In the genomic region with DNA sequence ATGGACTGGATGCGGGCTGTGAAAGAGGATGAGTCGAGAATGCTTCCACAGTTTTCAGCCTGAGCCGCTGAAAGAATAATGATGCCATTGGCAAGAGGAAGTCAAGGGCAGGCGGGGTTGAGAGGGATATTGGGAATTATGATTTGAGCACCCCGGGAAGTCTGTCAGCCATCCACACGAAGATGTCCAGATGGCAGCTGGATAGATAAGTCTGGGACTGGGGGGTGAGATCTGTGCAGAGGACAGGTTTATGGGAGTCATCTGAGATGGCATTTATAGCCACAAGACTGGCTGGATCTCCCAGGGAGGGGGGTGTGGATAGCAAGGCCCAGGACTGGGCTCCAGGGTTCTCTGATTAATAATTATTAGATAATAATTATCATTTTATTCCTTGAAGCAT, we compare ENCODE assay signal across 8 cellular contexts. TPM values are rescaled to one million over a fixed set of nuclear protein-coding genes. Genes with fewer than 3 reads are reported as not detected.
DNase-seq lines count a peak whose midpoint lies in the region; ATAC-seq and TF ChIP-seq lines count a peak whose summit lies in the region.

No MANE protein-coding gene starts in this region.

- peaks cover 20% of the 10 kb centered on the region for H3K79me2 ChIP-seq in Karpas-422 (ENCODE audit: low read length)

- H2AFZ ChIP-seq in Karpas-422 (ENCODE audit: low read length) = no peak overlapping the region

- TF ChIP-seq CTCF in adrenal gland (IDR thresholded peaks at IDR 0.05) = no peak
- TF ChIP-seq CTCF in foreskin keratinocyte (conservative IDR thresholded peaks at IDR 0.05) = no peak

- intact Hi-C loops in adrenal gland (cut with DNase I) = no loop called here

- H3K36me3 ChIP-seq in Karpas-422 (ENCODE audit: insufficient read depth, low read length) = peaks cover 8% of the 10 kb centered on the region; the same call in 1 of the 2 replicates
- no peaks in the 10 kb centered on the region for H3K36me3 ChIP-seq in adrenal gland (replicated peaks in 1 of 2)
- H3K36me3 ChIP-seq in mucosa of stomach (ENCODE audit: control insufficient read depth, insufficient read depth, low read length) = no peaks in the 10 kb centered on the region

- no peaks in the 10 kb centered on the region for H3K27me3 ChIP-seq in Karpas-422 (ENCODE audit: low read length)
- no peaks in the 10 kb centered on the region for H3K27me3 ChIP-seq in adrenal gland
- H3K27me3 ChIP-seq in mucosa of stomach (ENCODE audit: control insufficient read depth, insufficient read depth, low read length) = no peaks in the 10 kb centered on the region
- no peaks in the 10 kb centered on the region for H3K27me3 ChIP-seq in foreskin keratinocyte

- H3K9me2 ChIP-seq in Karpas-422 (replicated peaks; ENCODE audit: insufficient read depth, low read length) = no peaks in the 10 kb centered on the region

- H3K4me2 ChIP-seq in Karpas-422 (ENCODE audit: low read depth, low read length, poor library complexity, severe bottlenecking) = peak overlapping the region; percentile 59

- ATAC-seq in foreskin keratinocyte = no peak

- H3K4me3 ChIP-seq in Karpas-422 (ENCODE audit: low read length) = no peak overlapping the region
- peak overlapping the region in 1 of 4 donors; percentile 6 for H3K4me3 ChIP-seq in adrenal gland
- H3K4me3 ChIP-seq in mucosa of stomach (ENCODE audit: low read length) = no peak overlapping the region

- DNase-seq in Karpas-422 = no peak
- DNase-seq in adrenal gland = peak in 3 of 7 donors; percentile 38 to 41 (median 39)
- no peak for DNase-seq in activated CD4-positive, CD25-positive, alpha-beta regulatory T cell treated with anti-CD3 and anti-CD28 coated beads, Interleukin-2, amount 50 U/mL, for 72 hours
- DNase-seq in foreskin keratinocyte = no peak
- DNase-seq in NCI-H2227 treated with DMSO at 0.1 percent for 48 hours (lab: John Stamatoyannopoulos, UW) = no peak
- DNase-seq in RKO (ENCODE audit: low spot score) = no peak

- TF ChIP-seq POLR2A in adrenal gland (IDR thresholded peaks at IDR 0.05) = no peak

- WGBS in adrenal gland, 4 donors = 49 to 61% (median 56%) methylated on average over 6 of the region's 6 CpGs

- H3K9ac ChIP-seq in Karpas-422 (ENCODE audit: low read length) = no peak overlapping the region
- peak overlapping the region; percentile 52 for H3K9ac ChIP-seq in mucosa of stomach (ENCODE audit: low read length)

- H3K27ac ChIP-seq in Karpas-422 (ENCODE audit: low read length) (no peak overlapping the region), adrenal gland (peak overlapping the region in 4 of 5 donors; percentile 21 to 90 (median 76)), temporal lobe (ENCODE audit: low read depth, low read length) (peak overlapping the region; percentile 88), foreskin keratinocyte (no peak overlapping the region)

- H3K4me1 ChIP-seq in Karpas-422 (ENCODE audit: low read length) = peaks cover 36% of the 10 kb centered on the region
- H3K4me1 ChIP-seq in adrenal gland (replicated peaks in 1 of 2) = peaks cover 28 to 44% of the 10 kb centered on the region in 2 donors
- H3K4me1 ChIP-seq in mucosa of stomach (ENCODE audit: control insufficient read depth, insufficient read depth, low read length) = peaks cover 31% of the 10 kb centered on the region
- H3K4me1 ChIP-seq in foreskin keratinocyte = peaks cover 8% of the 10 kb centered on the region

- no peaks in the 10 kb centered on the region for H4K20me1 ChIP-seq in Karpas-422 (ENCODE audit: insufficient read depth, low read depth, low read length)

- H3K9me3 ChIP-seq in Karpas-422 (ENCODE audit: low read length) (peaks cover 5% of the 10 kb centered on the region; the same call in 1 of the 2 replicates), adrenal gland (replicated peaks in 1 of 3) (no peaks in the 10 kb centered on the region), mucosa of stomach (ENCODE audit: control insufficient read depth, low read length) (no peaks in the 10 kb centered on the region)

RNA-seq across cellular contexts. Expression of a gene that starts 5.1 kb away (rescaled TPM):
- 101 and 199 TPM in 2 replicates for total RNA-seq in Karpas-422 (2014; rRNA removed; shearing (Covaris generic); ENCODE audit: low replicate concordance)
- total RNA-seq in adrenal gland = 100 to 1,000 TPM; 126 to 404 (median 183) TPM
- 100 to 1,000 TPM in 1 of 3 donors, 10 to 100 TPM in 2; 82.1 to 523 (median 91.4) TPM for polyA plus RNA-seq in adrenal gland
- total RNA-seq in temporal lobe = 62.9 TPM
- 200 and 228 TPM in 2 replicates for total RNA-seq in foreskin keratinocyte
- polyA plus RNA-seq in foreskin keratinocyte = 161 and 191 TPM in 2 replicates

RNA-seq across cellular contexts. Expression of a gene that starts 15.0 kb away (rescaled TPM):
- total RNA-seq in Karpas-422 (2014; rRNA removed; shearing (Covaris generic); ENCODE audit: low replicate concordance) = 5.4 TPM in 1 of 2 replicates, not detected in the other
- 10 to 100 TPM; 15.9 to 62.9 (median 26.8) TPM for total RNA-seq in adrenal gland
- 10 to 100 TPM in 2 of 3 donors, 1 to 10 TPM in 1; 5.5 to 60.7 (median 41.1) TPM for polyA plus RNA-seq in adrenal gland
- total RNA-seq in temporal lobe = 12.0 TPM
- total RNA-seq in foreskin keratinocyte = 8.9 and 10.0 TPM in 2 replicates
- polyA plus RNA-seq in foreskin keratinocyte = 11.7 and 13.2 TPM in 2 replicates

RNA-seq across cellular contexts. Expression of a gene that starts 25.6 kb away (rescaled TPM):
- total RNA-seq in Karpas-422 (2014; rRNA removed; shearing (Covaris generic); ENCODE audit: low replicate concordance) = 72.7 and 141 TPM in 2 replicates
- 10 to 100 TPM; 16.3 to 77.0 (median 33.7) TPM for total RNA-seq in adrenal gland
- 10 to 100 TPM in 2 of 3 donors, 1 to 10 TPM in 1; 5.5 to 57.8 (median 49.0) TPM for polyA plus RNA-seq in adrenal gland
- 0.98 TPM for total RNA-seq in temporal lobe
- total RNA-seq in foreskin keratinocyte = 0.39 and 0.75 TPM in 2 replicates
- 0.42 and 0.62 TPM in 2 replicates for polyA plus RNA-seq in foreskin keratinocyte

RNA-seq across cellular contexts. Expression of a gene that starts 45.1 kb away (rescaled TPM):
- 72.5 and 90.4 TPM in 2 replicates for total RNA-seq in Karpas-422 (2014; rRNA removed; shearing (Covaris generic); ENCODE audit: low replicate concordance)
- total RNA-seq in adrenal gland (10 to 100 TPM; 40.8 to 71.3 (median 55.1) TPM), temporal lobe (5.4 TPM), foreskin keratinocyte (28.6 and 34.3 TPM in 2 replicates)
- polyA plus RNA-seq in adrenal gland (100 to 1,000 TPM in 2 of 3 donors, 10 to 100 TPM in 1; 17.9 to 205 (median 175) TPM), foreskin keratinocyte (36.3 and 42.1 TPM in 2 replicates)

RNA-seq across cellular contexts. Expression of a gene that starts 45.2 kb away (rescaled TPM):
- total RNA-seq in Karpas-422 (2014; rRNA removed; shearing (Covaris generic); ENCODE audit: low replicate concordance) = 70.0 and 114 TPM in 2 replicates
- total RNA-seq in adrenal gland (100 to 1,000 TPM in 2 of 8 donors, 10 to 100 TPM in 6; 67.2 to 126 (median 80.8) TPM), temporal lobe (10.6 TPM), foreskin keratinocyte (53.9 and 58.5 TPM in 2 replicates)
- polyA plus RNA-seq in adrenal gland (100 to 1,000 TPM in 2 of 3 donors, 10 to 100 TPM in 1; 19.5 to 190 (median 101) TPM), foreskin keratinocyte (65.7 and 71.2 TPM in 2 replicates)

Comparison
In these comparisons a context has a peak if more than half of its experiments do, and no peak if none do; other contexts are left out.
1. H3K27ac ChIP-seq: peak in adrenal gland (4 of 5) and temporal lobe (single experiment); none in Karpas-422 (single experiment) and foreskin keratinocyte (single experiment).